14 cellular contexts compared by ENCODE assay signal in genomic region chr12:132276066-132276719, GRCh38. TPM values are rescaled to one million over a fixed set of nuclear protein-coding genes. Genes with fewer than 3 reads are reported as not detected.
DNase-seq lines count a peak whose midpoint lies in the region; ATAC-seq and TF ChIP-seq lines count a peak whose summit lies in the region.
"Had no signal": no experiment of that assay in that cellular context is flagged by ENCODE, and none has a peak within 500 bp of the region (broad histone marks: within the 10 kb centered on the region; RNA-seq: fewer than 3 reads in every experiment).

No MANE protein-coding gene starts in this region.

- peak overlapping the region in 2 of 3 experiments; percentile 66 to 67 for H3K27ac Mint-ChIP-seq in nephron
- H3K27ac Mint-ChIP-seq: CD4-positive, alpha-beta memory T cell; GM23338 had no signal

- ATAC-seq in right cardiac atrium: no peak
- no peak for ATAC-seq in heart right ventricle
- ATAC-seq in GM21717 (IDR thresholded peaks at IDR 0.05; ENCODE audit: unreplicated experiment): no peak
- ATAC-seq: GM23338 had no signal

- H3K4me1 Mint-ChIP-seq in nephron: peaks cover 67% of the 10 kb centered on the region
- H3K4me1 Mint-ChIP-seq: CD4-positive, alpha-beta memory T cell had no signal

- H3K4me1 ChIP-seq in right cardiac atrium (ENCODE audit: control insufficient read depth, insufficient read depth, low read length) (no peaks in the 10 kb centered on the region), heart right ventricle (no peaks in the 10 kb centered on the region), colonic mucosa (no peaks in the 10 kb centered on the region)
- H3K4me1 ChIP-seq: BE2C had no signal

- H3K9ac ChIP-seq in colonic mucosa (ENCODE audit: low read depth in 2 of 2, low read length in 2 of 2): no peak overlapping the region

- intact Hi-C loops in right cardiac atrium (cut with DNase I): no loop called here
- intact Hi-C loops in heart right ventricle (cut with DNase I): no loop called here
- intact Hi-C loops in colonic mucosa (cut with DNase I): no loop called here

- H3K36me3 Mint-ChIP-seq in nephron (ENCODE audit: low read depth): no peaks in the 10 kb centered on the region
- H3K36me3 Mint-ChIP-seq: CD4-positive, alpha-beta memory T cell had no signal

- H3K27ac ChIP-seq in right cardiac atrium (ENCODE audit: low read length) (no peak overlapping the region), heart right ventricle (no peak overlapping the region), colonic mucosa (no peak overlapping the region)
- H3K27ac ChIP-seq: C4-2B had no signal

- no peaks in the 10 kb centered on the region for H3K9me3 Mint-ChIP-seq in nephron
- H3K9me3 Mint-ChIP-seq: CD4-positive, alpha-beta memory T cell; GM23338 had no signal

- peaks cover 32% of the 10 kb centered on the region for H3K27me3 Mint-ChIP-seq in nephron (ENCODE audit: low read depth)

- H3K4me3 Mint-ChIP-seq in nephron: peak overlapping the region in 1 of 3 experiments; percentile 36
- H3K4me3 Mint-ChIP-seq: CD4-positive, alpha-beta memory T cell; GM23338 had no signal

- no peaks in the 10 kb centered on the region for H3K9me3 ChIP-seq in right cardiac atrium (ENCODE audit: control insufficient read depth, low read length)
- no peaks in the 10 kb centered on the region for H3K9me3 ChIP-seq in heart right ventricle
- no peaks in the 10 kb centered on the region for H3K9me3 ChIP-seq in colonic mucosa
- H3K9me3 ChIP-seq: BE2C had no signal

- WGBS in right cardiac atrium: 86% methylated on average over 19 of the region's 19 CpGs
- WGBS in heart right ventricle, 2 donors: 87 to 96% methylated on average over 19 of the region's 19 CpGs

- H3K4me3 ChIP-seq in right cardiac atrium (ENCODE audit: low read length): no peak overlapping the region
- no peak overlapping the region for H3K4me3 ChIP-seq in heart right ventricle
- no peak overlapping the region for H3K4me3 ChIP-seq in colonic mucosa
- H3K4me3 ChIP-seq: GM23338 had no signal

- no peaks in the 10 kb centered on the region for H3K36me3 ChIP-seq in heart right ventricle
- no peaks in the 10 kb centered on the region for H3K36me3 ChIP-seq in colonic mucosa
- H3K36me3 ChIP-seq: BE2C had no signal

- TF ChIP-seq CTCF in heart right ventricle (IDR thresholded peaks at IDR 0.05) (no peak), nephron (IDR thresholded peaks at IDR 0.05; ENCODE audit: unreplicated experiment in 3 of 3) (no peak), colonic mucosa (IDR thresholded peaks at IDR 0.05) (no peak)

- H3K27me3 ChIP-seq in right cardiac atrium (ENCODE audit: control insufficient read depth, insufficient read depth): no peaks in the 10 kb centered on the region
- peaks cover 10 to 94% (median 84%) of the 10 kb centered on the region in 7 donors for H3K27me3 ChIP-seq in heart right ventricle
- H3K27me3 ChIP-seq in colonic mucosa: no peaks in the 10 kb centered on the region

- DNase-seq in right cardiac atrium: peak in 2 of 3 donors; percentile 23 to 39
- no peak for DNase-seq in heart right ventricle
- peak; percentile 79 for DNase-seq in cerebellar cortex (ENCODE audit: low spot score)
- DNase-seq in AG08395 (ENCODE audit: low spot score): no peak
- no peak for DNase-seq in colonic mucosa
- DNase-seq: BE2C; CD4-positive, alpha-beta memory T cell; DND-41; GF-D8; H7 had no signal

RNA-seq across cellular contexts. Expression of gene GALNT9, which starts 53.2 kb away (rescaled TPM):
- total RNA-seq in right cardiac atrium: under 1 TPM in 2 of 4 donors, not detected in 2; 0.14 to 0.21 TPM
- 0.05 TPM for polyA plus RNA-seq in right cardiac atrium
- under 1 TPM in 1 of 10 donors, not detected in 9; 0.19 TPM for total RNA-seq in heart right ventricle
- under 1 TPM in 1 of 2 donors, not detected in 1; 0.01 TPM for polyA plus RNA-seq in heart right ventricle
- total RNA-seq in colonic mucosa: under 1 TPM in 1 of 2 donors, not detected in 1; 0.45 TPM
- total RNA-seq: CD4-positive, alpha-beta memory T cell had no signal

Comparison
In these comparisons a context has a peak if more than half of its experiments do, and no peak if none do; other contexts are left out.
1. DNase-seq: peak in right cardiac atrium (2 of 3) and cerebellar cortex (single experiment); none in heart right ventricle (0 of 2), AG08395 (single experiment) and colonic mucosa (single experiment).